Comparison of ENCODE assay signal across 8 cellular contexts in the genomic region with DNA sequence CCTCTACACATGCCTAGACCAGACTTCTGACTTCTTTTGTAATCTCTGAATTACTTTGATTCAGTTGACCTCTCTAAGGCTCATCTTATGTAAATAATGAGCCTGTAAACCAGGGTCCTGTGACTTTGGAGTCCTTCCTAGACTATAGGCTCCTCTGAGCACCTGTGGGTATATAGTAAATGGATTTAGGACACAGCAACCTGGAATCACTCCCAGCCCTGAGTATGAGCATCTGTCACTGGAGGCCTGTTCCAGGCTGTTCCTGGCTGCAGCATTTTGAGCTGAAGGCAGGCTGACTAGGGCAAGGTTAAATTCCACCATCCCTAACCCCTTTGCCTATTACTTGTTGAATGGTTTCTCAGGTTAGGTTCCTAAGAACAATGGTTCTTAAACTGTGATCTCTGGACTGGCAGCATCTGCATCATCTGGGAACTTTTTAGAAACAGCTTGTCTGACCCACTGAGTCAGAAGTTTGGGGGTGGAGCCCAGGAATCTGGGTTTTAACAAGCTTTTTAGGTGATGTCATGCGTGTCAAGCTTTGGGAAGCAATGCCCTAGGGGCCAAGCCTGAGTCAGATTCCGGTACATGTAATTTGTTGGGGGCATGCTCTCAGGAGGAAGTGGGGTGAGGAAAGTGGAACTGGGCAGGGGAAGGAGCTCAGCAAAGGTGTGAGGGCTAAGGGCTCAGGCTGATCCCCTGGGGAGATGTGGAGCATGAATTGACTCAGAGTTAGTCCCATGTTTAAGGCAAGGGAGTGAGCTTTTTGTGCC. TPM values are rescaled to one million over a fixed set of nuclear protein-coding genes. Genes with fewer than 3 reads are reported as not detected.
DNase-seq lines count a peak whose midpoint lies in the region; ATAC-seq and TF ChIP-seq lines count a peak whose summit lies in the region.

No MANE protein-coding gene starts in this region.

- H3K4me1 ChIP-seq in OCI-LY3 (ENCODE audit: low read length) (peaks cover 74% of the 10 kb centered on the region), heart right ventricle (peaks cover 0 to 79% (median 61%) of the 10 kb centered on the region in 9 donors)

- H3K4me3 ChIP-seq in OCI-LY3 (ENCODE audit: low read length) (peak overlapping the region; percentile 16), heart right ventricle (no peak overlapping the region)

- no peak for TF ChIP-seq CTCF in OCI-LY3 (IDR thresholded peaks at IDR 0.05; ENCODE audit: low read depth, low read length)
- TF ChIP-seq CTCF in heart right ventricle (IDR thresholded peaks at IDR 0.05): no peak

- H3K9ac ChIP-seq in OCI-LY3 (ENCODE audit: low read length): peak overlapping the region; percentile 71

- H3K79me2 ChIP-seq in OCI-LY3 (ENCODE audit: low read length): no peaks in the 10 kb centered on the region

- 53 to 60% methylated on average over 2 of the region's 2 CpGs for WGBS in heart right ventricle, 2 donors

- H3K4me2 ChIP-seq in OCI-LY3 (ENCODE audit: low read length): peak overlapping the region; percentile 58

- peak; percentile 76 for ATAC-seq in GM18868 (IDR thresholded peaks at IDR 0.05; ENCODE audit: unreplicated experiment)
- peak; percentile 76 for ATAC-seq in HG02759 (IDR thresholded peaks at IDR 0.05; ENCODE audit: unreplicated experiment)
- peak in 7 of 8 donors; percentile 8 to 79 (median 36) for ATAC-seq in heart right ventricle

- no peak overlapping the region for H2AFZ ChIP-seq in OCI-LY3 (ENCODE audit: low read depth, low read length)

- H3K27me3 ChIP-seq in OCI-LY3 (ENCODE audit: low read depth, low read length) (no peaks in the 10 kb centered on the region), heart right ventricle (no peaks in the 10 kb centered on the region)

- intact Hi-C loops in heart right ventricle (cut with DNase I): loop anchor here in 4 of 10 donors (2.0 to 10.0 kb wide), 5 partner anchors 52 to 323 kb away; no protein-coding TSS in a partner anchor

- DNase-seq in heart right ventricle (no peak), NCI-H526 (lab: John Stamatoyannopoulos, UW) (no peak), hippocampal formation (lab: John Stamatoyannopoulos, UW) (no peak), NCI-H146 (lab: John Stamatoyannopoulos, UW) (no peak)
- DNase-seq in stimulated activated CD4-positive, alpha-beta T cell treated with anti-CD3 and anti-CD28 coated beads, Interleukin-2, amount 100 ng/mL, for 24 hours: no peak

- H4K20me1 ChIP-seq in OCI-LY3 (ENCODE audit: insufficient read depth, low read length): no peaks in the 10 kb centered on the region

- H3K27ac ChIP-seq in OCI-LY3 (ENCODE audit: low read length) (peak overlapping the region; percentile 96), heart right ventricle (peak overlapping the region in 5 of 10 donors; percentile 19 to 69 (median 52))

- H3K36me3 ChIP-seq in OCI-LY3 (replicated peaks; ENCODE audit: low read depth, low read length) (peaks cover 16% of the 10 kb centered on the region), heart right ventricle (peaks cover 0 to 9% (median 0%) of the 10 kb centered on the region in 9 donors)

- H3K9me3 ChIP-seq in OCI-LY3 (ENCODE audit: insufficient read depth, low read length) (no peaks in the 10 kb centered on the region), heart right ventricle (no peaks in the 10 kb centered on the region)

RNA-seq across cellular contexts. Expression of a gene that starts 28.2 kb away (rescaled TPM):
- 1 to 10 TPM; 2.1 to 5.4 (median 3.2) TPM for total RNA-seq in heart right ventricle
- 1 to 10 TPM; 1.9 to 2.4 TPM for polyA plus RNA-seq in heart right ventricle

RNA-seq across cellular contexts. Expression of a gene that starts 47.5 kb away (rescaled TPM):
- 10 to 100 TPM; 12.3 to 57.3 (median 26.9) TPM for total RNA-seq in heart right ventricle
- 10 to 100 TPM; 14.2 to 56.3 TPM for polyA plus RNA-seq in heart right ventricle
